22 cellular contexts compared by ENCODE assay signal in the genomic region with DNA sequence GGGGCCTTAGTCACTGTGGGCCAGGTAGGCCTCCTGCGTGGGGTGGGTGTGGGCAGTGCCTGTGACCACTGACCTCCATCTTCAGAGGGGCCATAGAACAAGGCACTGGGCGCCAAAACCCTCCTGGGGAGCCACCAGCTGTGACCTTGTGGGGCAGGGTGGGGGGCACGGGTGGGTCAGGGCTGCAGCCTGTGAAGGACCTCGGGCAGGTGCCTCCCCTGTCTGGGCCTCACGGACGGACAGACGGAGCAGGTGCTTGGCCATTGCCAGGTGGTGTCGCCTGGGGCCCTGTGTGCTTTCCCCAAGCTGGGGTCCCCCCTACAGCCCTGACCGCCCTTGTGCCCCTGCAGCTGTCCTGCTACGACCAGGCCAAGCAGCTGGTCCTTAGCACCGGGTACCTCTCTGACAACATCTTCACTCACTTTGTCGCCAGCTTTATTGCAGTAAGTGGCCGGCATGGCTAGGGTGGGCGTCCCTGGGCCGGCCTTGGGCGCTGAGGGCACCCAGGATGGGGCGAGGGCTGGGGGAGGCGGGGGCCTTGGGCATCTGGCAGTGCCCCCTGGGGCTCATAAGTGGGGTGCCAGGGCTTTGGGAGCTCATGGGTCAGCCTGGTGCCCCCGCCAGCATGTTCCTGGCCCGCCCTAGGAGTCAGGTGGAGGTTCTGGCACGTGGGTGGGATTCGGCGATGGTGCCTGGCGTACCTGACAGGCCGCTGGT.
"Had no signal": no experiment of that assay in that cellular context is flagged by ENCODE, and none has a peak within 500 bp of the region (broad histone marks: within the 10 kb centered on the region; RNA-seq: fewer than 3 reads in every experiment).

No MANE protein-coding gene starts in this region.

- H3K27me3 Mint-ChIP-seq: effector memory CD8-positive, alpha-beta T cell; naive B cell; natural killer cell treated with Interleukin-12 subunit alpha and Interleukin-12 subunit beta and Interleukin-15 and Interleukin-18, amount 100 ng/mL, for 72 hours; stimulated activated naive CD8-positive, alpha-beta T cell treated with anti-CD3 and anti-CD28 coated beads, Interleukin-15, amount 100 ng/mL, for 72 hours had no signal

- H3K9me3 Mint-ChIP-seq: effector memory CD8-positive, alpha-beta T cell; mesothelial cell of epicardium; naive B cell; natural killer cell treated with Interleukin-12 subunit alpha and Interleukin-12 subunit beta and Interleukin-15 and Interleukin-18, amount 100 ng/mL, for 72 hours; neural crest cell; stimulated activated naive CD8-positive, alpha-beta T cell treated with anti-CD3 and anti-CD28 coated beads, Interleukin-15, amount 100 ng/mL, for 72 hours had no signal

- H3K4me3 Mint-ChIP-seq: effector memory CD8-positive, alpha-beta T cell; mesothelial cell of epicardium; naive B cell; natural killer cell treated with Interleukin-12 subunit alpha and Interleukin-12 subunit beta and Interleukin-15 and Interleukin-18, amount 100 ng/mL, for 72 hours; stimulated activated naive CD8-positive, alpha-beta T cell treated with anti-CD3 and anti-CD28 coated beads, Interleukin-15, amount 100 ng/mL, for 72 hours had no signal

- H3K27ac Mint-ChIP-seq: effector memory CD8-positive, alpha-beta T cell; mesothelial cell of epicardium; naive B cell; natural killer cell treated with Interleukin-12 subunit alpha and Interleukin-12 subunit beta and Interleukin-15 and Interleukin-18, amount 100 ng/mL, for 72 hours had no signal

- ATAC-seq: effector memory CD8-positive, alpha-beta T cell; gastroesophageal sphincter; heart left ventricle; left cardiac atrium; left lung; mucosa of descending colon; natural killer cell treated with Interleukin-12 subunit alpha and Interleukin-12 subunit beta and Interleukin-15 and Interleukin-18, amount 100 ng/mL, for 72 hours; psoas muscle; right cardiac atrium; stimulated activated naive CD8-positive, alpha-beta T cell treated with anti-CD3 and anti-CD28 coated beads, Interleukin-15, amount 100 ng/mL, for 72 hours had no signal

- DNase-seq: cortex of kidney; effector memory CD8-positive, alpha-beta T cell; erythroblast; foreskin fibroblast; heart left ventricle; left cardiac atrium; left lung; mesenchymal stem cell; naive B cell; posterior cingulate gyrus; psoas muscle; stimulated activated CD4-positive, alpha-beta T cell treated with anti-CD3 and anti-CD28 coated beads, Interleukin-2, amount 100 ng/mL, for 48 hours; stimulated activated CD8-positive, alpha-beta memory T cell treated with anti-CD3 and anti-CD28 coated beads, Interleukin-4, amount 100 ng/mL, for 48 hours; stimulated activated naive CD4-positive, alpha-beta T cell; stimulated activated naive CD8-positive, alpha-beta T cell treated with anti-CD3 and anti-CD28 coated beads, Interleukin-15, amount 100 ng/mL, for 72 hours; transverse colon had no signal

- H3K36me3 Mint-ChIP-seq: mesothelial cell of epicardium; naive B cell; natural killer cell treated with Interleukin-12 subunit alpha and Interleukin-12 subunit beta and Interleukin-15 and Interleukin-18, amount 100 ng/mL, for 72 hours had no signal
